ENCODE assay signal across 1 cellular context in the genomic region with DNA sequence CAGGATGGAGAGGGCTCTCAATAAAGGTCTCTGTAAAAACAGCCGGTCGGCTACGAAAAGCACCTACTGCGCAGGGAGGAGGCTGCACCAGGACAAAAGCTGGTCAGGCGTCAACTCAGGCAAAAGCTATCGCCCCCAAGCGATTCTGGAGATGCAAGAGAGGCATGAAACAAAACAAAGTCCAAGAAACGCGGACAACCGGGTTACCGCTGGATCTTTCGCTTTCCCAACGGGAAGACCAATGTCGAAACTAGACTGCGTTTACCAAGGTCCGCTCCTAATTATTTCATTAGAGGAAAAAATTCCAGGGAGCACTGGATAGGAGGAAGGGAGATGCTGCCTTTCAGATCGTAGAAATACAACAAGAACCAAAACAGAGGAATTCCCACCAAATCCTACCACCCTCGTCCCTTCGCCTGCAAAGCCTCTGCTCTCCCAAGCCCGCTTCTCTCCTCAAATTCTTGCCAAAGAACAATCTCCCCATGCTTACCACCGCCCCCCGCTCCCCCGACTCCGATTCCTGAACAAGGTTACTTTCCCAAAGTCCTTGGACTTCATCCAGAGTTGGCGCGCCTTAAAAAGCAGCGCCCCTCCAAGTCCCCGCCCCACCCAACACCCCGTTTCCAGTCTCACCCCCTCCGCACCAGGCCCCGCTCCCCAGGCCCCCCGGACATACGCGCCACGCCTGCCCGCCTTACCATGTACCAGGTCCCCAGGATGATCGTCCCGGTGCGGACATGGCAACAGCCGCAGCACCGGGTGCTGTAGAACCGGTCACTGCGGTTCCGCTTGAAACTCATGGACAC.
A peak's percentile ranks its signal among the peaks of the same experiment; 100 is the strongest.
TF ChIP-seq lines count a peak whose summit lies in the region.

No MANE protein-coding gene starts in this region.

TF ChIP-seq in HepG2, 621 proteins besides CTCF, POLR2A, EP300 and RAD21 (continued from another document and continues in another):
- TF ChIP-seq, protein P1, sequence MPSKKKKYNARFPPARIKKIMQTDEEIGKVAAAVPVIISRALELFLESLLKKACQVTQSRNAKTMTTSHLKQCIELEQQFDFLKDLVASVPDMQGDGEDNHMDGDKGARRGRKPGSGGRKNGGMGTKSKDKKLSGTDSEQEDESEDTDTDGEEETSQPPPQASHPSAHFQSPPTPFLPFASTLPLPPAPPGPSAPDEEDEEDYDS (CRISPR knock-in tag; IDR thresholded peaks at IDR 0.05) = peak; percentile 47; the same call in 1 of the 2 replicates
- TF ChIP-seq, protein P2, sequence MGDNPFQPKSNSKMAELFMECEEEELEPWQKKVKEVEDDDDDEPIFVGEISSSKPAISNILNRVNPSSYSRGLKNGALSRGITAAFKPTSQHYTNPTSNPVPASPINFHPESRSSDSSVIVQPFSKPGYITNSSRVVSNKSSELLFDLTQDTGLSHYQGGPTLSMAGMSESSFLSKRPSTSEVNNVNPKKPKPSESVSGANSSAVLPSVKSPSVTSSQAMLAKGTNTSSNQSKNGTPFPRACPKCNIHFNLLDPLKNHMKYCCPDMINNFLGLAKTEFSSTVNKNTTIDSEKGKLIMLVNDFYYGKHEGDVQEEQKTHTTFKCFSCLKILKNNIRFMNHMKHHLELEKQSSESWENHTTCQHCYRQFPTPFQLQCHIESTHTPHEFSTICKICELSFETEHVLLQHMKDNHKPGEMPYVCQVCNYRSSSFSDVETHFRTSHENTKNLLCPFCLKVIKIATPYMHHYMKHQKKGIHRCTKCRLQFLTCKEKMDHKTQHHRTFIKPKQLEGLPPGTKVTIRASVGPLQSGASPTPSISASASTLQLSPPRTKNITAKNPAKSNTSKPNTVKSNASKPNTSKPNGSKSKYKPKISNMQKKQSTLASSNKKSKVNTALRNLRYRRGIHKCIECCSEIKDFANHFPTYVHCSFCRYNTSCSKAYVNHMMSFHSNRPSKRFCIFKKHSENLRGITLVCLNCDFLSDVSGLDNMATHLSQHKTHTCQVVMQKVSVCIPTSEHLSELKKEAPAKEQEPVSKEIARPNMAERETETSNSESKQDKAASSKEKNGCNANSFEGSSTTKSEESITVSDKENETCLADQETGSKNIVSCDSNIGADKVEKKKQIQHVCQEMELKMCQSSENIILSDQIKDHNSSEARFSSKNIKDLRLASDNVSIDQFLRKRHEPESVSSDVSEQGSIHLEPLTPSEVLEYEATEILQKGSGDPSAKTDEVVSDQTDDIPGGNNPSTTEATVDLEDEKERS (CRISPR knock-in tag; IDR thresholded peaks at IDR 0.05) = no peak
- TF ChIP-seq SMAD3 (CRISPR knock-in tag; IDR thresholded peaks at IDR 0.05) (0 out of 2 replicates have a peak, but pooled peaks have one; percentile 23), ZNF75D (CRISPR knock-in tag; IDR thresholded peaks at IDR 0.05; ENCODE audit: borderline replicate concordance) (no peak), SALL1 (CRISPR knock-in tag; IDR thresholded peaks at IDR 0.05) (peak; percentile 55; the same call in 1 of the 2 replicates), U2AF1 (optimal IDR thresholded peaks at IDR 0.05; ENCODE audit: low read depth, low read length) (no peak), KDM4B (CRISPR knock-in tag; IDR thresholded peaks at IDR 0.05) (0 out of 2 replicates have a peak, but pooled peaks have one; percentile 70), LCORL (IDR thresholded peaks at IDR 0.05) (no peak), LCORL (CRISPR knock-in tag; IDR thresholded peaks at IDR 0.05) (peak; percentile 60), ZNF570 (CRISPR knock-in tag; IDR thresholded peaks at IDR 0.05; ENCODE audit: borderline replicate concordance) (0 out of 2 replicates have a peak, but pooled peaks have one; percentile 27), SNRNP70 (IDR thresholded peaks at IDR 0.05; ENCODE audit: low read depth, low read length) (no peak), PRMT3 (CRISPR knock-in tag; IDR thresholded peaks at IDR 0.05; ENCODE audit: borderline replicate concordance, low read depth) (no peak), DMAP1 (CRISPR knock-in tag; IDR thresholded peaks at IDR 0.05) (no peak), KDM5B (CRISPR knock-in tag; IDR thresholded peaks at IDR 0.05; ENCODE audit: borderline replicate concordance) (no peak)
- TF ChIP-seq, protein P3, sequence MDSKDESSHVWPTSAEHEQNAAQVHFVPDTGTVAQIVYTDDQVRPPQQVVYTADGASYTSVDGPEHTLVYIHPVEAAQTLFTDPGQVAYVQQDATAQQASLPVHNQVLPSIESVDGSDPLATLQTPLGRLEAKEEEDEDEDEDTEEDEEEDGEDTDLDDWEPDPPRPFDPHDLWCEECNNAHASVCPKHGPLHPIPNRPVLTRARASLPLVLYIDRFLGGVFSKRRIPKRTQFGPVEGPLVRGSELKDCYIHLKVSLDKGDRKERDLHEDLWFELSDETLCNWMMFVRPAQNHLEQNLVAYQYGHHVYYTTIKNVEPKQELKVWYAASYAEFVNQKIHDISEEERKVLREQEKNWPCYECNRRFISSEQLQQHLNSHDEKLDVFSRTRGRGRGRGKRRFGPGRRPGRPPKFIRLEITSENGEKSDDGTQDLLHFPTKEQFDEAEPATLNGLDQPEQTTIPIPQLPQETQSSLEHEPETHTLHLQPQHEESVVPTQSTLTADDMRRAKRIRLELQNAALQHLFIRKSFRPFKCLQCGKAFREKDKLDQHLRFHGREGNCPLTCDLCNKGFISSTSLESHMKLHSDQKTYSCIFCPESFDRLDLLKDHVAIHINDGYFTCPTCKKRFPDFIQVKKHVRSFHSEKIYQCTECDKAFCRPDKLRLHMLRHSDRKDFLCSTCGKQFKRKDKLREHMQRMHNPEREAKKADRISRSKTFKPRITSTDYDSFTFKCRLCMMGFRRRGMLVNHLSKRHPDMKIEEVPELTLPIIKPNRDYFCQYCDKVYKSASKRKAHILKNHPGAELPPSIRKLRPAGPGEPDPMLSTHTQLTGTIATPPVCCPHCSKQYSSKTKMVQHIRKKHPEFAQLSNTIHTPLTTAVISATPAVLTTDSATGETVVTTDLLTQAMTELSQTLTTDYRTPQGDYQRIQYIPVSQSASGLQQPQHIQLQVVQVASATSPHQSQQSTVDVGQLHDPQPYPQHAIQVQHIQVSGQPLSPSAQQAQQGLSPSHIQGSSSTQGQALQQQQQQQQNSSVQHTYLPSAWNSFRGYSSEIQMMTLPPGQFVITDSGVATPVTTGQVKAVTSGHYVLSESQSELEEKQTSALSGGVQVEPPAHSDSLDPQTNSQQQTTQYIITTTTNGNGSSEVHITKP (CRISPR knock-in tag; IDR thresholded peaks at IDR 0.05; ENCODE audit: low read depth) = no peak
- TF ChIP-seq, protein P4, sequence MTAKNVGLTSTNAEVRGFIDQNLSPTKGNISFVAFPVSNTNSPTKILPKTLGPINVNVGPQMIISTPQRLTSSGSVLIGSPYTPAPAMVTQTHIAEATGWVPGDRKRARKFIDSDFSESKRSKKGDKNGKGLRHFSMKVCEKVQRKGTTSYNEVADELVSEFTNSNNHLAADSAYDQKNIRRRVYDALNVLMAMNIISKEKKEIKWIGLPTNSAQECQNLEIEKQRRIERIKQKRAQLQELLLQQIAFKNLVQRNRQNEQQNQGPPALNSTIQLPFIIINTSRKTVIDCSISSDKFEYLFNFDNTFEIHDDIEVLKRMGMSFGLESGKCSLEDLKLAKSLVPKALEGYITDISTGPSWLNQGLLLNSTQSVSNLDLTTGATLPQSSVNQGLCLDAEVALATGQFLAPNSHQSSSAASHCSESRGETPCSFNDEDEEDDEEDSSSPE (CRISPR knock-in tag; IDR thresholded peaks at IDR 0.05) = peak; percentile 41; the same call in 1 of the 2 replicates
- TF ChIP-seq, protein P5, sequence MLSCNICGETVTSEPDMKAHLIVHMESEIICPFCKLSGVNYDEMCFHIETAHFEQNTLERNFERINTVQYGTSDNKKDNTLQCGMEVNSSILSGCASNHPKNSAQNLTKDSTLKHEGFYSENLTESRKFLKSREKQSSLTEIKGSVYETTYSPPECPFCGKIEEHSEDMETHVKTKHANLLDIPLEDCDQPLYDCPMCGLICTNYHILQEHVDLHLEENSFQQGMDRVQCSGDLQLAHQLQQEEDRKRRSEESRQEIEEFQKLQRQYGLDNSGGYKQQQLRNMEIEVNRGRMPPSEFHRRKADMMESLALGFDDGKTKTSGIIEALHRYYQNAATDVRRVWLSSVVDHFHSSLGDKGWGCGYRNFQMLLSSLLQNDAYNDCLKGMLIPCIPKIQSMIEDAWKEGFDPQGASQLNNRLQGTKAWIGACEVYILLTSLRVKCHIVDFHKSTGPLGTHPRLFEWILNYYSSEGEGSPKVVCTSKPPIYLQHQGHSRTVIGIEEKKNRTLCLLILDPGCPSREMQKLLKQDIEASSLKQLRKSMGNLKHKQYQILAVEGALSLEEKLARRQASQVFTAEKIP (CRISPR knock-in tag; IDR thresholded peaks at IDR 0.05; ENCODE audit: borderline replicate concordance) = no peak
- TF ChIP-seq, protein P6, sequence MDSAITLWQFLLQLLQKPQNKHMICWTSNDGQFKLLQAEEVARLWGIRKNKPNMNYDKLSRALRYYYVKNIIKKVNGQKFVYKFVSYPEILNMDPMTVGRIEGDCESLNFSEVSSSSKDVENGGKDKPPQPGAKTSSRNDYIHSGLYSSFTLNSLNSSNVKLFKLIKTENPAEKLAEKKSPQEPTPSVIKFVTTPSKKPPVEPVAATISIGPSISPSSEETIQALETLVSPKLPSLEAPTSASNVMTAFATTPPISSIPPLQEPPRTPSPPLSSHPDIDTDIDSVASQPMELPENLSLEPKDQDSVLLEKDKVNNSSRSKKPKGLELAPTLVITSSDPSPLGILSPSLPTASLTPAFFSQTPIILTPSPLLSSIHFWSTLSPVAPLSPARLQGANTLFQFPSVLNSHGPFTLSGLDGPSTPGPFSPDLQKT (CRISPR knock-in tag; IDR thresholded peaks at IDR 0.05; ENCODE audit: borderline replicate concordance) = no peak
- TF ChIP-seq, protein P7, sequence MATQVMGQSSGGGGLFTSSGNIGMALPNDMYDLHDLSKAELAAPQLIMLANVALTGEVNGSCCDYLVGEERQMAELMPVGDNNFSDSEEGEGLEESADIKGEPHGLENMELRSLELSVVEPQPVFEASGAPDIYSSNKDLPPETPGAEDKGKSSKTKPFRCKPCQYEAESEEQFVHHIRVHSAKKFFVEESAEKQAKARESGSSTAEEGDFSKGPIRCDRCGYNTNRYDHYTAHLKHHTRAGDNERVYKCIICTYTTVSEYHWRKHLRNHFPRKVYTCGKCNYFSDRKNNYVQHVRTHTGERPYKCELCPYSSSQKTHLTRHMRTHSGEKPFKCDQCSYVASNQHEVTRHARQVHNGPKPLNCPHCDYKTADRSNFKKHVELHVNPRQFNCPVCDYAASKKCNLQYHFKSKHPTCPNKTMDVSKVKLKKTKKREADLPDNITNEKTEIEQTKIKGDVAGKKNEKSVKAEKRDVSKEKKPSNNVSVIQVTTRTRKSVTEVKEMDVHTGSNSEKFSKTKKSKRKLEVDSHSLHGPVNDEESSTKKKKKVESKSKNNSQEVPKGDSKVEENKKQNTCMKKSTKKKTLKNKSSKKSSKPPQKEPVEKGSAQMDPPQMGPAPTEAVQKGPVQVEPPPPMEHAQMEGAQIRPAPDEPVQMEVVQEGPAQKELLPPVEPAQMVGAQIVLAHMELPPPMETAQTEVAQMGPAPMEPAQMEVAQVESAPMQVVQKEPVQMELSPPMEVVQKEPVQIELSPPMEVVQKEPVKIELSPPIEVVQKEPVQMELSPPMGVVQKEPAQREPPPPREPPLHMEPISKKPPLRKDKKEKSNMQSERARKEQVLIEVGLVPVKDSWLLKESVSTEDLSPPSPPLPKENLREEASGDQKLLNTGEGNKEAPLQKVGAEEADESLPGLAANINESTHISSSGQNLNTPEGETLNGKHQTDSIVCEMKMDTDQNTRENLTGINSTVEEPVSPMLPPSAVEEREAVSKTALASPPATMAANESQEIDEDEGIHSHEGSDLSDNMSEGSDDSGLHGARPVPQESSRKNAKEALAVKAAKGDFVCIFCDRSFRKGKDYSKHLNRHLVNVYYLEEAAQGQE (IDR thresholded peaks at IDR 0.05; ENCODE audit: borderline replicate concordance in 1 of 2, low read depth in 1 of 2, low read length in 2 of 2) = no peak
- TF ChIP-seq, protein P8, sequence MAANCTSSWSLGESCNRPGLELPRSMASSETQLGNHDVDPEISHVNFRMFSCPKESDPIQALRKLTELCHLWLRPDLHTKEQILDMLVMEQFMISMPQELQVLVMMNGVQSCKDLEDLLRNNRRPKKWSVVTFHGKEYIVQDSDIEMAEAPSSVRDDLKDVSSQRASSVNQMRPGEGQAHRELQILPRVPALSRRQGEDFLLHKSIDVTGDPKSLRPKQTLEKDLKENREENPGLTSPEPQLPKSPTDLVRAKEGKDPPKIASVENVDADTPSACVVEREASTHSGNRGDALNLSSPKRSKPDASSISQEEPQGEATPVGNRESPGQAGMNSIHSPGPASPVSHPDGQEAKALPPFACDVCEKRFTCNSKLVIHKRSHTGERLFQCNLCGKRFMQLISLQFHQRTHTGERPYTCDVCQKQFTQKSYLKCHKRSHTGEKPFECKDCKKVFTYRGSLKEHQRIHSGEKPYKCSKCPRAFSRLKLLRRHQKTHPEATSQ (CRISPR knock-in tag; IDR thresholded peaks at IDR 0.05; ENCODE audit: borderline replicate concordance) = no peak
- TF ChIP-seq, protein P9, sequence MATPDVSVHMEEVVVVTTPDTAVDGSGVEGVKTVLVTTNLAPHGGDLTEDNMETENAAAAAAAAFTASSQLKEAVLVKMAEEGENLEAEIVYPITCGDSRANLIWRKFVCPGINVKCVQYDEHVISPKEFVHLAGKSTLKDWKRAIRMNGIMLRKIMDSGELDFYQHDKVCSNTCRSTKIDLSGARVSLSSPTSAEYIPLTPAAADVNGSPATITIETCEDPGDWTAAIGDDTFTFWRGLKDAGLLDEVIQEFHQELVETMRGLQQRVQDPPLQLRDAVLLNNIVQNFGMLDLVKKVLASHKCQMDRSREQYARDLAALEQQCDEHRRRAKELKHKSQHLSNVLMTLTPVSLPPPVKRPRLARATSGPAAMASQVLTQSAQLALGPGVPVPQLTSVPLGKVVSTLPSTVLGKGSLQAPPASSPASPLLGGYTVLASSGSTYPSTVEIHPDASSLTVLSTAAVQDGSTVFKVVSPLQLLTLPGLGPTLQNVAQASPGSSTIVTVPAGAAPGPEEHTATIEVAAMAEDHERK (CRISPR knock-in tag; IDR thresholded peaks at IDR 0.05; ENCODE audit: low read depth) = no peak
